In the genomic region with DNA sequence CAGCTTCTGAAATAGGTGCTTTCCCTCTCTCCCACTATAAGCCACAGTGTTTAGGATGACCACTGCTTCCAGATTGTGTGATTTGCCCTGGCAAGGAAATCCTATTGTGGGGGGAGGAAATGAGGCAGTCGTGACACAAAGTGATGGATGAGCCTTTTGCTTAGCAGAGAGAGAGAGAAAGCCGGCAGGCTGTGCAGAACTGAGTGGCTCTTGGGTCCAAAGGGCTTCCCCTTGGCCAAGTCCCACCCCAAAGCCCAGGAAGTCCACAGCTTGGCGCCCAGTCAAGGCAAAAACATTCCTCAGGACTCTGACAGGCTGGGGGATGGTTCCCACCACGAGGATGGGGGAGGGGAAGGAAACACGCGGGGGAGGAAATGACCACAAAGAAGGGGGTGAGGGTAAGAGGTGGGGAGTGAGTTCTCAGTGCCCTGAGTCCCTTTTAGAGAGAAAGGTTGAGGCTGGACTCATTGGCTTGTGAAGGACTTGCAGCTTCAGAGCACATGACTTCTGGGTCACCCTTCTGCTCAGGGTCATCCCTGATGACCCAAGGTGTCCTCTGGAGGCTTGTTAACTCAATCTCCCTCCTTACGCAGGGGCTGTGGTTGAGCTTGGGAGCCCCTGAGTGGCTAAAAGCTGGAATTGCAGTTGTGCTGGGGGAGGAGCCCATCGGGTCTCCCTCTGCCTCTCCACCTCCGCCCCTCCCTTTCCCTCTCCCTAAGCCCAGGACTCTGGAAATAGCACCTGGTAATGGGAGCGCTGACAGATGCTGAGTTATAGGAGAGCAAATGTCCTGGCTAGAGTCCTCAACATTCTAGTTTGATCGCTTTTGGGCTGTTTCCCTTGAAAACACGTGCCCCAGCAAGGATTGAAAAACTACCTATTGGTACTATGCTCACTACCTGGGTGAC, we compare ENCODE assay signal across 8 cellular contexts. TPM values are rescaled to one million over a fixed set of nuclear protein-coding genes. Genes with fewer than 3 reads are reported as not detected.
A peak's percentile ranks its signal among the peaks of the same experiment; 100 is the strongest.
DNase-seq lines count a peak whose midpoint lies in the region; ATAC-seq and TF ChIP-seq lines count a peak whose summit lies in the region.

No MANE protein-coding gene starts in this region.

- no peaks in the 10 kb centered on the region; a peak in 2 of 5 replicates for H3K9me3 Mint-ChIP-seq in H9
- H3K9me3 Mint-ChIP-seq in progenitor cell of endocrine pancreas (ENCODE audit: low read depth), result no peaks in the 10 kb centered on the region

- no peaks in the 10 kb centered on the region for H3K36me3 ChIP-seq in ascending aorta

- no peaks in the 10 kb centered on the region for H3K79me2 ChIP-seq in H9 (ENCODE audit: insufficient read depth, low read length)

- H3K4me3 ChIP-seq in ascending aorta, result peak overlapping the region; percentile 14 to 41

- in situ Hi-C loops in Caki2 (cut with HindIII; ENCODE audit: low pct_unique_long_range_greater_than_20kb, low sequenced_read_pairs), result no loop called here

- H3K36me3 Mint-ChIP-seq in H9 (ENCODE audit: insufficient read depth in 1 of 3, low read depth in 3 of 3) (no peaks in the 10 kb centered on the region; a peak in 2 of 7 replicates), progenitor cell of endocrine pancreas (ENCODE audit: insufficient read depth) (no peaks in the 10 kb centered on the region)

- H3K4me3 Mint-ChIP-seq in H9 (peak overlapping the region; percentile 27 to 53; a peak in 4 of 5 replicates), progenitor cell of endocrine pancreas (ENCODE audit: low read depth) (no peak overlapping the region)

- DNase-seq in Caki2 (ENCODE audit: low read depth) (peak; percentile 95), H9 (peak; percentile 97), NCI-H1694 (lab: John Stamatoyannopoulos, UW) (peak; percentile 96), SW480 (ENCODE audit: low spot score) (peak; percentile 93), ascending aorta (ENCODE audit: low spot score in 2 of 2) (peak; percentile 83 to 96), left cardiac atrium (peak; percentile 92), progenitor cell of endocrine pancreas (ENCODE audit: low spot score, unreplicated experiment) (peak; percentile 65)

- H2AFZ ChIP-seq in H9 (ENCODE audit: low read length), result no peak overlapping the region

- no peak overlapping the region for H4K91ac ChIP-seq in H9 (ENCODE audit: insufficient read length, low read depth, low read length)

- no CpG with 5 or more reads among the region's 12 CpGs for WGBS in H9 (ENCODE audit: extremely low coverage, insufficient read length, low lambda C conversion rate)

- H3K14ac ChIP-seq in H9 (ENCODE audit: insufficient read depth, low read length), result no peak overlapping the region

- no peak overlapping the region for H3K56ac ChIP-seq in H9 (ENCODE audit: insufficient read length, low read depth, low read length)

- peaks cover 79 to 89% of the 10 kb centered on the region in 2 experiments for H3K4me1 Mint-ChIP-seq in H9
- H3K4me1 Mint-ChIP-seq in progenitor cell of endocrine pancreas (ENCODE audit: low read depth), result peaks cover 66% of the 10 kb centered on the region

- H2AK5ac ChIP-seq in H9 (ENCODE audit: insufficient read length, low read length), result no peak overlapping the region

- H3K27me3 ChIP-seq in H9 (ENCODE audit: insufficient read depth, low read length) (peaks cover 2% of the 10 kb centered on the region; the same call in 1 of the 2 replicates), ascending aorta (no peaks in the 10 kb centered on the region)

- H3K9ac ChIP-seq in H9 (ENCODE audit: extremely low read depth, insufficient read length, low read length), result no peak overlapping the region

- H3K23ac ChIP-seq in H9 (ENCODE audit: insufficient read length, low read depth, low read length), result no peak overlapping the region

- no peak overlapping the region for H3K4ac ChIP-seq in H9 (ENCODE audit: low read depth, low read length)

- ATAC-seq in left cardiac atrium (peak; percentile 67 to 77), GM19397 (IDR thresholded peaks at IDR 0.05; ENCODE audit: unreplicated experiment) (no peak)

- no peak overlapping the region for H2BK120ac ChIP-seq in H9 (ENCODE audit: low read depth, low read length, poor library complexity, severe bottlenecking)

- H2BK5ac ChIP-seq in H9 (ENCODE audit: insufficient read length, low read length), result no peak overlapping the region

- no peaks in the 10 kb centered on the region for H3K79me1 ChIP-seq in H9 (ENCODE audit: insufficient read depth, low read depth, low read length, poor library complexity, severe bottlenecking)

- H3K27ac Mint-ChIP-seq in H9 (peak overlapping the region in 2 of 3 experiments; percentile 95 to 99; a peak in 5 of 7 replicates), progenitor cell of endocrine pancreas (peak overlapping the region; percentile 91)

- H3K27ac ChIP-seq in H9 (ENCODE audit: insufficient read length, low read depth, low read length) (no peak overlapping the region), ascending aorta (peak overlapping the region; percentile 90 to 97)

- H3K4me1 ChIP-seq in H9 (ENCODE audit: insufficient read depth, low read length), result peaks cover 25% of the 10 kb centered on the region; the same call in 1 of the 2 replicates
- peaks cover 43 to 67% of the 10 kb centered on the region in 2 donors for H3K4me1 ChIP-seq in ascending aorta

- H4K8ac ChIP-seq in H9 (replicated peaks; ENCODE audit: insufficient read length, low read depth, low read length), result no peak overlapping the region

- H3T11ph ChIP-seq in H9 (ENCODE audit: low read length), result no peak overlapping the region

- no peak overlapping the region for H2BK15ac ChIP-seq in H9 (ENCODE audit: low read depth, low read length)

- H2BK12ac ChIP-seq in H9 (ENCODE audit: insufficient read length, low read depth, low read length), result no peak overlapping the region

- no peak overlapping the region for H3K18ac ChIP-seq in H9 (ENCODE audit: insufficient read length, low read depth, low read length)

- no peak overlapping the region for H4K5ac ChIP-seq in H9 (ENCODE audit: insufficient read length, low read depth, low read length)

- intact Hi-C loops in ascending aorta (cut with DNase I), result loop anchor here (1.0 to 2.0 kb wide), 5 partner anchors 11 to 182 kb away; partner anchors contain the start of genes NR1D1 and THRA
- intact Hi-C loops in left cardiac atrium (cut with DNase I), result loop anchor here (2.0 to 10.0 kb wide), 4 partner anchors 49 to 99 kb away; partner anchors contain the start of genes RAPGEFL1 (in 1 of the 2) and THRA (in 1 of the 2)

- no peak overlapping the region for H2BK20ac ChIP-seq in H9 (ENCODE audit: low read depth, low read length, poor library complexity, severe bottlenecking)

- peak overlapping the region; percentile 9 for H3K4me2 ChIP-seq in H9 (ENCODE audit: insufficient read depth, insufficient read length, low read length)

- peaks cover 20% of the 10 kb centered on the region for H3K27me3 Mint-ChIP-seq in H9 (ENCODE audit: low read depth)
- H3K27me3 Mint-ChIP-seq in progenitor cell of endocrine pancreas, result peaks cover 13% of the 10 kb centered on the region

- TF ChIP-seq CTCF in H9 (conservative IDR thresholded peaks at IDR 0.05) (peak; percentile 81), ascending aorta (IDR thresholded peaks at IDR 0.05) (peak; percentile 89 to 92 (median 89)), progenitor cell of endocrine pancreas (IDR thresholded peaks at IDR 0.05; ENCODE audit: unreplicated experiment) (peak; percentile 62)

- no peaks in the 10 kb centered on the region for H3K23me2 ChIP-seq in H9 (ENCODE audit: insufficient read length, low read depth, low read length, poor library complexity, severe bottlenecking)

- H3K9me3 ChIP-seq in H9 (ENCODE audit: control insufficient read depth, low read depth, low read length), result no peaks in the 10 kb centered on the region
- no peaks in the 10 kb centered on the region for H3K9me3 ChIP-seq in ascending aorta

- no peaks in the 10 kb centered on the region for H4K20me1 ChIP-seq in H9 (ENCODE audit: control insufficient read depth, insufficient read depth, insufficient read length)

RNA-seq across cellular contexts. Expression of gene MSL1, which starts 10.3 kb away (rescaled TPM):
- total RNA-seq in Caki2 (2014; rRNA removed; shearing (Covaris generic); ENCODE audit: low replicate concordance), result 32.3 and 42.7 TPM in 2 replicates
- total RNA-seq in H9 (2021), result 101 and 105 TPM in 2 replicates
- 82.5 TPM for total RNA-seq in ascending aorta
- total RNA-seq in left cardiac atrium, result 10 to 100 TPM; 54.0 to 57.8 TPM
- 137 and 143 TPM in 2 replicates for total RNA-seq in progenitor cell of endocrine pancreas

RNA-seq across cellular contexts. Expression of gene NR1D1, which starts 11.1 kb away (rescaled TPM):
- total RNA-seq in Caki2 (2014; rRNA removed; shearing (Covaris generic); ENCODE audit: low replicate concordance), result 1.1 and 1.6 TPM in 2 replicates
- total RNA-seq in H9 (2021) (8.6 and 8.7 TPM in 2 replicates), ascending aorta (0.43 TPM), left cardiac atrium (10 to 100 TPM; 17.1 to 19.5 TPM), progenitor cell of endocrine pancreas (2.4 and 2.6 TPM in 2 replicates)

RNA-seq across cellular contexts. Expression of gene CASC3, which starts 28.9 kb away (rescaled TPM):
- 27.5 and 37.9 TPM in 2 replicates for total RNA-seq in Caki2 (2014; rRNA removed; shearing (Covaris generic); ENCODE audit: low replicate concordance)
- total RNA-seq in H9 (2021), result 123 and 137 TPM in 2 replicates
- 48.9 TPM for total RNA-seq in ascending aorta
- 10 to 100 TPM; 49.6 to 53.1 TPM for total RNA-seq in left cardiac atrium
- 121 and 122 TPM in 2 replicates for total RNA-seq in progenitor cell of endocrine pancreas

RNA-seq across cellular contexts. Expression of gene THRA, which starts 48.7 kb away (rescaled TPM):
- 9.1 and 16.4 TPM in 2 replicates for total RNA-seq in Caki2 (2014; rRNA removed; shearing (Covaris generic); ENCODE audit: low replicate concordance)
- 9.8 and 10.1 TPM in 2 replicates for total RNA-seq in H9 (2021)
- 35.4 TPM for total RNA-seq in ascending aorta
- total RNA-seq in left cardiac atrium, result 10 to 100 TPM; 54.4 to 77.9 TPM
- 21.3 and 25.0 TPM in 2 replicates for total RNA-seq in progenitor cell of endocrine pancreas

RNA-seq across cellular contexts. Expression of gene MED24, which starts 57.3 kb away (rescaled TPM):
- 36.7 and 97.2 TPM in 2 replicates for total RNA-seq in Caki2 (2014; rRNA removed; shearing (Covaris generic); ENCODE audit: low replicate concordance)
- total RNA-seq in H9 (2021), result 104 and 105 TPM in 2 replicates
- 176 TPM for total RNA-seq in ascending aorta
- 10 to 100 TPM; 44.0 to 56.4 TPM for total RNA-seq in left cardiac atrium
- total RNA-seq in progenitor cell of endocrine pancreas, result 143 and 161 TPM in 2 replicates
